Comparison of ENCODE assay signal across 8 cellular contexts in the genomic region with DNA sequence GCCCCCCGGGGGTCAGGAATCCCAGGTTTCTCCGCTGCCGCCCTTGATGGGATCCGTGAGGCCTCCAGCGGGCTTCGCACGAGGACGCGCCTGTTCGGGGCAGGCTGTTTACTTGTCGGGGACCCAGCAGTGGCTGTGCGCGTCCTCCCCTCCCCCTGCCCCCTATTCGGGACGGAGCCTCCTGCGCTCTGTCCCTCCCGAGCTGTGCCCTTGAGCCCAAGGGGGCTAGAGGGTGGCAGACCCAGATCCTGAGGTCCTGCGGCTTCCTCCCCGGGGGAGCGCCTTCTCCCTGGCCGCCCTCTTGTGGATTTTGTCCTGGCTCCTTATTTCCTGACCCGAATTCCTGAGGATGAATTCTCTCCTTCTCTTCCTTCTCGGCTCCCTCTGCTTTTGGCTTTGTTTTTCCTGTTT. TPM values are rescaled to one million over a fixed set of nuclear protein-coding genes. Genes with fewer than 3 reads are reported as not detected.
DNase-seq lines count a peak whose midpoint lies in the region; ATAC-seq and TF ChIP-seq lines count a peak whose summit lies in the region.

No MANE protein-coding gene starts in this region.

- POLR2A ChIA-PET in naive thymus-derived CD8-positive, alpha-beta T cell (lab: Charles Lee), result interaction anchor here (1.2 to 46.6 kb wide), 7 partner anchors 9 to 61 kb away, joined by 5 to 1258 read pairs (median 18); a partner anchor contains a TSS

- peak overlapping the region; percentile 31 for H3K27ac ChIP-seq in epithelial cell of prostate

- H3K4me3 Mint-ChIP-seq in naive thymus-derived CD8-positive, alpha-beta T cell, result peak overlapping the region; percentile 91 to 97 (median 94)

- H3K27ac Mint-ChIP-seq in naive thymus-derived CD8-positive, alpha-beta T cell, result peak overlapping the region; percentile 89 to 98 (median 93)

- H3K9me3 Mint-ChIP-seq in naive thymus-derived CD8-positive, alpha-beta T cell, result no peaks in the 10 kb centered on the region

- H3K27me3 Mint-ChIP-seq in naive thymus-derived CD8-positive, alpha-beta T cell, result no peaks in the 10 kb centered on the region

- peaks cover 0 to 39% (median 9%) of the 10 kb centered on the region in 3 donors for H3K36me3 Mint-ChIP-seq in naive thymus-derived CD8-positive, alpha-beta T cell

- peaks cover 33 to 83% (median 80%) of the 10 kb centered on the region in 4 donors for H3K4me1 Mint-ChIP-seq in naive thymus-derived CD8-positive, alpha-beta T cell

- in situ Hi-C loops in G401 (cut with HindIII; ENCODE audit: low sequenced_read_pairs), result no loop called here
- in situ Hi-C loops in GM13977 (cut with MboI; ENCODE audit: low pct_unique_long_range_greater_than_20kb, low sequenced_read_pairs, unreplicated experiment), result no loop called here

- DNase-seq in G401 (ENCODE audit: low spot score) (peak; percentile 29), RPMI7951 (ENCODE audit: low read depth) (peak; percentile 53), epithelial cell of prostate (ENCODE audit: low read depth, low spot score) (no peak), GM13977 (ENCODE audit: low spot score) (no peak)
- DNase-seq in naive thymus-derived CD8-positive, alpha-beta T cell, result peak in 3 of 10 donors; percentile 37 to 64 (median 43)

- no peak for TF ChIP-seq CTCF in GM13977 (IDR thresholded peaks at IDR 0.05; ENCODE audit: extremely low read depth, insufficient read depth, missing control alignments)

- ATAC-seq in naive thymus-derived CD8-positive, alpha-beta T cell, result peak in 1 of 2 donors; percentile 11
- no peak for ATAC-seq in GM18909 (IDR thresholded peaks at IDR 0.05; ENCODE audit: poor library complexity, unreplicated experiment)
- no peak for ATAC-seq in GM19455 (IDR thresholded peaks at IDR 0.05; ENCODE audit: unreplicated experiment)
- ATAC-seq in HG03469 (IDR thresholded peaks at IDR 0.05; ENCODE audit: unreplicated experiment), result no peak

RNA-seq across cellular contexts. Expression of a gene that starts 38.4 kb away (rescaled TPM):
- 59.4 and 73.9 TPM in 2 replicates for total RNA-seq in G401 (2014; rRNA removed; shearing (Covaris generic))
- total RNA-seq in RPMI7951 (2014; rRNA removed; shearing (Covaris generic)), result 16.1 and 16.7 TPM in 2 replicates
- total RNA-seq in naive thymus-derived CD8-positive, alpha-beta T cell, result 100 to 1,000 TPM; 334 to 343 TPM
- 100 to 1,000 TPM in 1 of 3 donors, 10 to 100 TPM in 2; 56.8 to 166 (median 87.4) TPM for polyA plus RNA-seq in naive thymus-derived CD8-positive, alpha-beta T cell

Comparison
In these comparisons a context has a peak if more than half of its experiments do, and no peak if none do; other contexts are left out.
1. DNase-seq: peak in G401 (single experiment) and RPMI7951 (single experiment); none in epithelial cell of prostate (single experiment) and GM13977 (single experiment).